36 cellular contexts compared by ENCODE assay signal in the genomic region with DNA sequence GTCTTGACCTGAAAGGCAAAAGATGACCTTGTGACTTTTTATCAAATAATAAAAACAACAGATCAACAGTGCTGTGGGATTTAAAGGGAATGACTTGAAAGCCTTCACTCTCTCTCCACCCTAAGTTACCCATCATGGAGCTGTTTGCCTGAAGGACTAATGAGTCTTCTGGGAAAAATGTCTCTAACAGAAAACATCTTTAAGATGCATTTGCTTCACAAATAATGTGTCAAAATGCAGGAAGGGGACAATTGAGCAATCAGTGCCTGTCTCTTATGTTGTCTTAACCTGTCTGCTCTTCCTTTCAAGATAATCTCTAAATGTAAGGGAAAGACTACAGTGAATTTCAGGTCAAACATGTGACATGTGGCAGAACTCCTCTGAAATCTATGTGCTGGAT.
A peak's percentile ranks its signal among the peaks of the same experiment; 100 is the strongest.
DNase-seq lines count a peak whose midpoint lies in the region; ATAC-seq, FAIRE-seq and TF ChIP-seq lines count a peak whose summit lies in the region.
"Had no signal": no experiment of that assay in that cellular context is flagged by ENCODE, and none has a peak within 500 bp of the region (broad histone marks: within the 10 kb centered on the region; RNA-seq: fewer than 3 reads in every experiment).

No MANE protein-coding gene starts in this region.

- H3K27me3 Mint-ChIP-seq in GM23338 (ENCODE audit: insufficient read depth, low read depth, poor library complexity): no peaks in the 10 kb centered on the region
- H3K27me3 Mint-ChIP-seq in neural progenitor cell (ENCODE audit: insufficient read depth, low read depth): no peaks in the 10 kb centered on the region
- H3K27me3 Mint-ChIP-seq in WTC11 (ENCODE audit: low read depth): no peaks in the 10 kb centered on the region
- H3K27me3 Mint-ChIP-seq: B cell; CD4-positive, alpha-beta memory T cell; CD4-positive, alpha-beta T cell; CD4-positive, CD25-positive, alpha-beta regulatory T cell; CD8-positive, alpha-beta memory T cell had no signal

- DNase-seq in GM23338 (ENCODE audit: low spot score) (no peak), H1 (ENCODE audit: low read depth in 1 of 2, low spot score in 2 of 2) (no peak), neural progenitor cell (ENCODE audit: low spot score) (no peak), WTC11 (ENCODE audit: low spot score) (no peak), COLO829 (ENCODE audit: low spot score) (no peak)
- DNase-seq: 8988T; ACHN; AML-193; BE2C; C1 segment of cervical spinal cord; Caco-2; Calu3; CD4-positive, alpha-beta memory T cell; CD4-positive, alpha-beta T cell; CD4-positive, CD25-positive, alpha-beta regulatory T cell; CD8-positive, alpha-beta memory T cell; CD8-positive, alpha-beta T cell; COR-L47; DMS 273 treated with DMSO at 0.1 percent for 48 hours; DMS153; DMS53; DMS79; DMS79 treated with DMSO at 0.1 percent for 48 hours; DND-41; EL had no signal

- no peak overlapping the region for H3K18ac ChIP-seq in H1 (ENCODE audit: extremely low read depth, low read length)

- H4K20me1 ChIP-seq in GM23338 (replicated peaks; ENCODE audit: insufficient read depth) (no peaks in the 10 kb centered on the region), H1 (replicated peaks in 1 of 2; ENCODE audit: control insufficient read depth in 1 of 2, insufficient read depth in 2 of 2, low read length in 2 of 2) (no peaks in the 10 kb centered on the region), neural cell (ENCODE audit: insufficient read depth) (no peaks in the 10 kb centered on the region), neural progenitor cell (ENCODE audit: low read depth) (no peaks in the 10 kb centered on the region)
- H4K20me1 ChIP-seq: BLaER1; BLaER1 treated with 17β-estradiol and CSF1 and Interleukin-3, amounts not matched to agents 10 nM and 100 nM had no signal

- ATAC-seq in GM23338 (no peak), HG03442 (IDR thresholded peaks at IDR 0.05; ENCODE audit: unreplicated experiment) (no peak), WTC11 (no peak), HG03457 (IDR thresholded peaks at IDR 0.05; ENCODE audit: unreplicated experiment) (no peak)
- ATAC-seq: A549; CD8-positive, alpha-beta T cell had no signal

- no peak overlapping the region for H2AK5ac ChIP-seq in H1 (ENCODE audit: low read depth, low read length)

- H3K9me3 Mint-ChIP-seq in GM23338 (no peaks in the 10 kb centered on the region), neural progenitor cell (no peaks in the 10 kb centered on the region), WTC11 (no peaks in the 10 kb centered on the region; the same call in 1 of the 2 replicates)

- FAIRE-seq in H1 (lab: Jason Lieb, UNC): no peak
- FAIRE-seq: A549, D721Med had no signal

- H2BK20ac ChIP-seq in H1 (ENCODE audit: low read length): no peak overlapping the region

- H3K23me2 ChIP-seq in H1 (ENCODE audit: low read depth, low read length): no peaks in the 10 kb centered on the region

- CTCF ChIA-PET in H1 (lab: Charles Lee; ENCODE audit: partially characterized antibody) (no interaction called here), WTC11 (lab: Charles Lee) (no interaction called here)

- no peak for TF ChIP-seq RAD21 in H1 (IDR thresholded peaks at IDR 0.05 in 1 of 2, conservative IDR thresholded peaks at IDR 0.05 in 1 of 2; ENCODE audit: low read depth in 2 of 2, low read length in 2 of 2)
- TF ChIP-seq RAD21 in neural cell (conservative IDR thresholded peaks at IDR 0.05): no peak

- no peaks in the 10 kb centered on the region for H3K27me3 ChIP-seq in GM23338 (ENCODE audit: insufficient read depth)
- no peaks in the 10 kb centered on the region for H3K27me3 ChIP-seq in H1 (replicated peaks in 1 of 4; ENCODE audit: control insufficient read depth in 3 of 4, extremely low read depth in 1 of 4, insufficient read depth in 3 of 4, low read length in 3 of 4)
- no peaks in the 10 kb centered on the region for H3K27me3 ChIP-seq in neural cell (ENCODE audit: insufficient read depth, low read depth, low read length)
- no peaks in the 10 kb centered on the region for H3K27me3 ChIP-seq in neural progenitor cell
- H3K27me3 ChIP-seq: BE2C; BLaER1; BLaER1 treated with 17β-estradiol and CSF1 and Interleukin-3, amounts not matched to agents 10 nM and 100 nM had no signal

- no peak overlapping the region for H3K4me2 ChIP-seq in GM23338
- H3K4me2 ChIP-seq in H1 (ENCODE audit: insufficient read depth in 1 of 2, low read depth in 2 of 2, low read length in 2 of 2): no peak overlapping the region
- no peak overlapping the region for H3K4me2 ChIP-seq in neural cell (ENCODE audit: low read length)
- no peak overlapping the region for H3K4me2 ChIP-seq in neural progenitor cell
- H3K4me2 ChIP-seq: A549; BLaER1; BLaER1 treated with 17β-estradiol and CSF1 and Interleukin-3, amounts not matched to agents 10 nM and 100 nM had no signal

- no peak for TF ChIP-seq POLR2A in H1 (IDR thresholded peaks at IDR 0.05; ENCODE audit: control extremely low read depth in 1 of 2, low read depth in 2 of 2, low read length in 2 of 2)

- no peak overlapping the region for H3K23ac ChIP-seq in H1 (ENCODE audit: insufficient read length)

- H2AFZ ChIP-seq in GM23338 (peak overlapping the region; percentile 61; the same call in 1 of the 2 replicates), H1 (ENCODE audit: low read length) (0 out of 2 replicates have a peak overlapping the region, but pooled peaks have one; percentile 28), neural cell (ENCODE audit: low read depth, low read length) (no peak overlapping the region), neural progenitor cell (replicated peaks) (peak overlapping the region; percentile 7)

- no peak overlapping the region for H2BK120ac ChIP-seq in H1 (replicated peaks; ENCODE audit: low read depth, low read length)

- POLR2A ChIA-PET in H1 (lab: Charles Lee; ENCODE audit: partially characterized antibody): no interaction called here
- POLR2A ChIA-PET in WTC11 (lab: Charles Lee): no interaction called here

- no peak overlapping the region for H3K4me3 ChIP-seq in GM23338
- H3K4me3 ChIP-seq in H1 (ENCODE audit: extremely low read depth in 1 of 4, insufficient read depth in 2 of 4, low read depth in 3 of 4, low read length in 4 of 4): no peak overlapping the region
- peak overlapping the region; percentile 13 for H3K4me3 ChIP-seq in neural cell (ENCODE audit: low read length)
- H3K4me3 ChIP-seq in neural progenitor cell: no peak overlapping the region
- H3K4me3 ChIP-seq: A549; BLaER1; BLaER1 treated with 17β-estradiol and CSF1 and Interleukin-3, amounts not matched to agents 10 nM and 100 nM had no signal

- TF ChIP-seq EP300 in H1 (IDR thresholded peaks at IDR 0.05; ENCODE audit: borderline replicate concordance in 1 of 2, low read depth in 2 of 2, low read length in 2 of 2): no peak
- peak; percentile 99 for TF ChIP-seq EP300 in neural cell (conservative IDR thresholded peaks at IDR 0.05; ENCODE audit: poor library complexity, severe bottlenecking)

- no peak overlapping the region for H2BK12ac ChIP-seq in H1 (ENCODE audit: low read depth, low read length)

- no peak overlapping the region for H3K4ac ChIP-seq in H1 (replicated peaks; ENCODE audit: insufficient read length, low read depth, low read length)

- H3K4me1 Mint-ChIP-seq in GM23338: no peaks in the 10 kb centered on the region
- peaks cover 3% of the 10 kb centered on the region for H3K4me1 Mint-ChIP-seq in neural progenitor cell
- H3K4me1 Mint-ChIP-seq in WTC11: no peaks in the 10 kb centered on the region
- H3K4me1 Mint-ChIP-seq: B cell; CD14-positive monocyte; CD4-positive, alpha-beta memory T cell; CD4-positive, CD25-positive, alpha-beta regulatory T cell; CD8-positive, alpha-beta memory T cell had no signal

- H3K79me2 ChIP-seq in GM23338 (replicated peaks; ENCODE audit: insufficient read depth) (no peaks in the 10 kb centered on the region), H1 (ENCODE audit: control insufficient read depth in 1 of 2, insufficient read depth in 2 of 2, low read length in 2 of 2) (no peaks in the 10 kb centered on the region), neural cell (replicated peaks; ENCODE audit: insufficient read depth, low read length) (no peaks in the 10 kb centered on the region), neural progenitor cell (ENCODE audit: low read depth) (no peaks in the 10 kb centered on the region)

- H3K9me2 ChIP-seq in GM23338 (ENCODE audit: insufficient read depth) (peaks cover 5% of the 10 kb centered on the region), neural cell (ENCODE audit: insufficient read depth, low read length) (no peaks in the 10 kb centered on the region)

- H3K27ac ChIP-seq in GM23338 (ENCODE audit: low read depth): no peak overlapping the region
- no peak overlapping the region for H3K27ac ChIP-seq in H1 (ENCODE audit: low read depth, low read length)
- H3K27ac ChIP-seq in neural cell (ENCODE audit: low read length): no peak overlapping the region
- no peak overlapping the region for H3K27ac ChIP-seq in neural progenitor cell
- H3K27ac ChIP-seq: 22Rv1; A549; BLaER1; BLaER1 treated with 17β-estradiol and CSF1 and Interleukin-3, amounts not matched to agents 10 nM and 100 nM; C4-2B had no signal

- no peaks in the 10 kb centered on the region for H3K79me1 ChIP-seq in H1 (ENCODE audit: low read depth, low read length)

- H3K14ac ChIP-seq in H1 (ENCODE audit: insufficient read length): no peak overlapping the region

- H3K9ac ChIP-seq in H1 (replicated peaks in 1 of 4; ENCODE audit: extremely low read depth in 1 of 4, low read depth in 3 of 4, low read length in 3 of 4) (no peak overlapping the region), neural cell (ENCODE audit: low read length) (no peak overlapping the region), neural progenitor cell (no peak overlapping the region)
- H3K9ac ChIP-seq: BLaER1; BLaER1 treated with 17β-estradiol and CSF1 and Interleukin-3, amounts not matched to agents 10 nM and 100 nM had no signal

- H3K36me3 Mint-ChIP-seq in GM23338 (ENCODE audit: low read depth) (no peaks in the 10 kb centered on the region; the same call in 2 of the 3 replicates), neural progenitor cell (no peaks in the 10 kb centered on the region), WTC11 (no peaks in the 10 kb centered on the region)
- H3K36me3 Mint-ChIP-seq: CD14-positive monocyte; CD4-positive, alpha-beta memory T cell; CD4-positive, CD25-positive, alpha-beta regulatory T cell; CD8-positive, alpha-beta memory T cell; CD8-positive, alpha-beta T cell had no signal

- H2BK5ac ChIP-seq in H1 (ENCODE audit: low read depth, low read length): no peak overlapping the region

- TF ChIP-seq CTCF in GM23338 (conservative IDR thresholded peaks at IDR 0.05; ENCODE audit: low read depth in 2 of 2) (no peak), H1 (IDR thresholded peaks at IDR 0.05; ENCODE audit: control extremely low read depth in 1 of 3, insufficient read depth in 1 of 3, low read depth in 1 of 3, low read length in 3 of 3) (no peak), neural cell (IDR thresholded peaks at IDR 0.05; ENCODE audit: poor library complexity, severe bottlenecking) (no peak), neural progenitor cell (IDR thresholded peaks at IDR 0.05) (no peak), WTC11 (IDR thresholded peaks at IDR 0.05) (no peak)

- no peak overlapping the region for H2BK15ac ChIP-seq in H1 (ENCODE audit: low read length)

- H3K36me3 ChIP-seq in GM23338 (ENCODE audit: insufficient read depth) (no peaks in the 10 kb centered on the region), H1 (ENCODE audit: control insufficient read depth in 2 of 4, insufficient read depth in 4 of 4, low read length in 3 of 4) (no peaks in the 10 kb centered on the region), neural cell (ENCODE audit: insufficient read depth, low read length) (no peaks in the 10 kb centered on the region), neural progenitor cell (no peaks in the 10 kb centered on the region)
- H3K36me3 ChIP-seq: BE2C; BLaER1; BLaER1 treated with 17β-estradiol and CSF1 and Interleukin-3, amounts not matched to agents 10 nM and 100 nM had no signal

- H3K27ac Mint-ChIP-seq in GM23338: no peak overlapping the region
- no peak overlapping the region for H3K27ac Mint-ChIP-seq in neural progenitor cell
- H3K27ac Mint-ChIP-seq in WTC11: no peak overlapping the region
- H3K27ac Mint-ChIP-seq: B cell; CD14-positive monocyte; CD4-positive, alpha-beta memory T cell; CD4-positive, alpha-beta T cell; CD4-positive, CD25-positive, alpha-beta regulatory T cell; CD8-positive, alpha-beta memory T cell; CD8-positive, alpha-beta T cell had no signal

- H4K5ac ChIP-seq in H1 (ENCODE audit: insufficient read length, low read depth, low read length): no peak overlapping the region

- no peak overlapping the region for H4K8ac ChIP-seq in H1 (ENCODE audit: extremely low read depth, insufficient read depth, low read length)

- H3F3A ChIP-seq in GM23338 (replicated peaks; ENCODE audit: low read depth) (no peaks in the 10 kb centered on the region), neural cell (ENCODE audit: insufficient read depth, low read length, poor library complexity, severe bottlenecking) (no peaks in the 10 kb centered on the region), neural progenitor cell (ENCODE audit: low read depth) (no peaks in the 10 kb centered on the region)

- H3K4me1 ChIP-seq in GM23338 (ENCODE audit: insufficient read depth): no peaks in the 10 kb centered on the region
- no peaks in the 10 kb centered on the region for H3K4me1 ChIP-seq in H1 (replicated peaks in 1 of 4; ENCODE audit: control insufficient read depth in 3 of 4, insufficient read depth in 4 of 4, low read length in 3 of 4)
- H3K4me1 ChIP-seq in neural progenitor cell: no peaks in the 10 kb centered on the region
- H3K4me1 ChIP-seq: A549; BLaER1; BLaER1 treated with 17β-estradiol and CSF1 and Interleukin-3, amounts not matched to agents 10 nM and 100 nM; Caco-2 had no signal

- no peak overlapping the region for H4K91ac ChIP-seq in H1 (replicated peaks; ENCODE audit: insufficient read length, low read length)

- no peaks in the 10 kb centered on the region for H3K9me3 ChIP-seq in H1 (ENCODE audit: insufficient read depth in 2 of 2, low read depth in 1 of 2, low read length in 1 of 2)
- no peaks in the 10 kb centered on the region for H3K9me3 ChIP-seq in neural cell (ENCODE audit: low read length)
- no peaks in the 10 kb centered on the region for H3K9me3 ChIP-seq in neural progenitor cell (ENCODE audit: low read depth)
- H3K9me3 ChIP-seq: A549; BE2C; BLaER1; BLaER1 treated with 17β-estradiol and CSF1 and Interleukin-3, amounts not matched to agents 10 nM and 100 nM; Caco-2 had no signal

- H3K4me3 Mint-ChIP-seq in GM23338: no peak overlapping the region
- H3K4me3 Mint-ChIP-seq in neural progenitor cell: no peak overlapping the region
- no peak overlapping the region for H3K4me3 Mint-ChIP-seq in WTC11
- H3K4me3 Mint-ChIP-seq: B cell; CD14-positive monocyte; CD4-positive, alpha-beta memory T cell; CD4-positive, alpha-beta T cell; CD4-positive, CD25-positive, alpha-beta regulatory T cell; CD8-positive, alpha-beta memory T cell; CD8-positive, alpha-beta T cell had no signal

- no peak overlapping the region for H3K56ac ChIP-seq in H1 (replicated peaks; ENCODE audit: insufficient read length, low read depth, low read length)
